ENCODE assay signal across 1 cellular context in genomic region chr10:133309111-133309719, GRCh38.
TF ChIP-seq lines count a peak whose summit lies in the region.

No MANE protein-coding gene starts in this region.

TF ChIP-seq in GM12878, 131 proteins besides CTCF, POLR2A, EP300 and RAD21:
- TF ChIP-seq IRF3 (IDR thresholded peaks at IDR 0.05) = no peak
- TF ChIP-seq SP1 (IDR thresholded peaks at IDR 0.05; ENCODE audit: low read depth, low read length) = peak; percentile 20
- TF ChIP-seq ZNF687 (IDR thresholded peaks at IDR 0.05) = no peak
- TF ChIP-seq BACH1 (IDR thresholded peaks at IDR 0.05; ENCODE audit: borderline replicate concordance) = no peak
- TF ChIP-seq SPI1 (IDR thresholded peaks at IDR 0.05; ENCODE audit: borderline replicate concordance, insufficient read depth, low read depth, low read length) = no peak
- TF ChIP-seq LARP7 (IDR thresholded peaks at IDR 0.05) = no peak
- no peak for TF ChIP-seq ZNF217 (IDR thresholded peaks at IDR 0.05)
- TF ChIP-seq DPF2 (IDR thresholded peaks at IDR 0.05) = no peak
- peak in 1 of 2 experiments; percentile 22; a peak in 1 of 3 replicates for TF ChIP-seq EGR1 (IDR thresholded peaks at IDR 0.05; ENCODE audit: borderline replicate concordance in 1 of 2, low read depth in 2 of 2, low read length in 2 of 2)
- TF ChIP-seq ATF2 (IDR thresholded peaks at IDR 0.05; ENCODE audit: low read length) = no peak
- TF ChIP-seq KLF5 (IDR thresholded peaks at IDR 0.05; ENCODE audit: partially characterized antibody) = peak; percentile 14
- peak; percentile 7; the same call in 1 of the 2 replicates for TF ChIP-seq CREB1 (IDR thresholded peaks at IDR 0.05; ENCODE audit: low read depth)
- no peak for TF ChIP-seq IRF4 (IDR thresholded peaks at IDR 0.05; ENCODE audit: low read depth, low read length)
- TF ChIP-seq MTA2 (IDR thresholded peaks at IDR 0.05; ENCODE audit: low read depth) = no peak
- TF ChIP-seq NBN (IDR thresholded peaks at IDR 0.05) = no peak
- TF ChIP-seq ZBTB40 (IDR thresholded peaks at IDR 0.05; ENCODE audit: borderline replicate concordance) = no peak
